ENCODE assay signal across 1 cellular context in the genomic region with DNA sequence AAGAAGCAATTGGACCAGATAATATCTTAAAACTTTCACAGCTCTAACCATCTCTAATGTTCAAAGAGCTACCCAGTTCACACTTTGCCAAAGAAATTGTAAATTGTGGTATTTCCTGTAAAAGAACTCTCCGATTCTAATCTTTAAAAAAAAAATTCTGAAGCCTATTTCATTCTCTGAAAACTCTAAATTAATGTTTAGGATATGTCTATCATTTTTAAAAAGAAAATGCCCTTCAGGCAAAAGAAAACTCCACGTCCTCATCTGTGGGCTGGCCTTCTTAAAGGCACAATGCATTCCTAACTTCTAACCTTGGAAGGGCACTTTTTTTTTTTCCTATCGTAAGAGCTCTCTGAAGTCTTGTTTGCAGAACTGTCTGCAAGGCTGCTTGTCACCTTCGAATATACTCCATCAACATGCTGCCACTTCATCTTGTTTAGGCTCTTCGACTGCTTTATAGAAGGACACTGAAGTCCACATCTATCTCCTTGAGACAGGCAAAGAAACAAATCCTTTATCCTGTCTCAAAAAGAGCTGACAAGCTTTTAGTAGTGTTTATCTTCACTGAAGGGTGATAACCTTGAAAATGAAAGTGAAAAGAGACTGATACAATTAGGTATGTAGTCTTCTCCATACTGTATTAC.
TF ChIP-seq lines count a peak whose summit lies in the region.

No MANE protein-coding gene starts in this region.

TF ChIP-seq in K562, 482 proteins besides CTCF, POLR2A, EP300 and RAD21 (continued from another document and continues in another):
- TF ChIP-seq, protein P1, sequence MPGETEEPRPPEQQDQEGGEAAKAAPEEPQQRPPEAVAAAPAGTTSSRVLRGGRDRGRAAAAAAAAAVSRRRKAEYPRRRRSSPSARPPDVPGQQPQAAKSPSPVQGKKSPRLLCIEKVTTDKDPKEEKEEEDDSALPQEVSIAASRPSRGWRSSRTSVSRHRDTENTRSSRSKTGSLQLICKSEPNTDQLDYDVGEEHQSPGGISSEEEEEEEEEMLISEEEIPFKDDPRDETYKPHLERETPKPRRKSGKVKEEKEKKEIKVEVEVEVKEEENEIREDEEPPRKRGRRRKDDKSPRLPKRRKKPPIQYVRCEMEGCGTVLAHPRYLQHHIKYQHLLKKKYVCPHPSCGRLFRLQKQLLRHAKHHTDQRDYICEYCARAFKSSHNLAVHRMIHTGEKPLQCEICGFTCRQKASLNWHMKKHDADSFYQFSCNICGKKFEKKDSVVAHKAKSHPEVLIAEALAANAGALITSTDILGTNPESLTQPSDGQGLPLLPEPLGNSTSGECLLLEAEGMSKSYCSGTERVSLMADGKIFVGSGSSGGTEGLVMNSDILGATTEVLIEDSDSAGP (CRISPR knock-in tag; IDR thresholded peaks at IDR 0.05) = peak; percentile 81
- TF ChIP-seq ZNF224 (CRISPR knock-in tag; IDR thresholded peaks at IDR 0.05) = no peak
- TF ChIP-seq SOX6 (IDR thresholded peaks at IDR 0.05) = 0 out of 2 replicates have a peak, but pooled peaks have one; percentile 17
- TF ChIP-seq ZNF436 (CRISPR knock-in tag; IDR thresholded peaks at IDR 0.05) = no peak
- peak; percentile 53; the same call in 1 of the 2 replicates for TF ChIP-seq ESRRA (IDR thresholded peaks at IDR 0.05; ENCODE audit: borderline replicate concordance, low read depth)
- TF ChIP-seq, protein P2, sequence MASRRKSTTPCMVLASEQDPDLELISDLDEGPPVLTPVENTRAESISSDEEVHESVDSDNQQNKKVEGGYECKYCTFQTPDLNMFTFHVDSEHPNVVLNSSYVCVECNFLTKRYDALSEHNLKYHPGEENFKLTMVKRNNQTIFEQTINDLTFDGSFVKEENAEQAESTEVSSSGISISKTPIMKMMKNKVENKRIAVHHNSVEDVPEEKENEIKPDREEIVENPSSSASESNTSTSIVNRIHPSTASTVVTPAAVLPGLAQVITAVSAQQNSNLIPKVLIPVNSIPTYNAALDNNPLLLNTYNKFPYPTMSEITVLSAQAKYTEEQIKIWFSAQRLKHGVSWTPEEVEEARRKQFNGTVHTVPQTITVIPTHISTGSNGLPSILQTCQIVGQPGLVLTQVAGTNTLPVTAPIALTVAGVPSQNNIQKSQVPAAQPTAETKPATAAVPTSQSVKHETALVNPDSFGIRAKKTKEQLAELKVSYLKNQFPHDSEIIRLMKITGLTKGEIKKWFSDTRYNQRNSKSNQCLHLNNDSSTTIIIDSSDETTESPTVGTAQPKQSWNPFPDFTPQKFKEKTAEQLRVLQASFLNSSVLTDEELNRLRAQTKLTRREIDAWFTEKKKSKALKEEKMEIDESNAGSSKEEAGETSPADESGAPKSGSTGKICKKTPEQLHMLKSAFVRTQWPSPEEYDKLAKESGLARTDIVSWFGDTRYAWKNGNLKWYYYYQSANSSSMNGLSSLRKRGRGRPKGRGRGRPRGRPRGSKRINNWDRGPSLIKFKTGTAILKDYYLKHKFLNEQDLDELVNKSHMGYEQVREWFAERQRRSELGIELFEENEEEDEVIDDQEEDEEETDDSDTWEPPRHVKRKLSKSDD (conservative IDR thresholded peaks at IDR 0.05; ENCODE audit: low read length) = no peak
- no peak for TF ChIP-seq RBM15 (IDR thresholded peaks at IDR 0.05; ENCODE audit: insufficient read depth, low read length)
- TF ChIP-seq NFIX (CRISPR knock-in tag; IDR thresholded peaks at IDR 0.05; ENCODE audit: low read depth) = no peak
- TF ChIP-seq PTTG1 (tag; IDR thresholded peaks at IDR 0.05; ENCODE audit: low read depth) = no peak
- TF ChIP-seq KLF6 (CRISPR knock-in tag; IDR thresholded peaks at IDR 0.05; ENCODE audit: borderline replicate concordance) = no peak
- TF ChIP-seq, protein P3, sequence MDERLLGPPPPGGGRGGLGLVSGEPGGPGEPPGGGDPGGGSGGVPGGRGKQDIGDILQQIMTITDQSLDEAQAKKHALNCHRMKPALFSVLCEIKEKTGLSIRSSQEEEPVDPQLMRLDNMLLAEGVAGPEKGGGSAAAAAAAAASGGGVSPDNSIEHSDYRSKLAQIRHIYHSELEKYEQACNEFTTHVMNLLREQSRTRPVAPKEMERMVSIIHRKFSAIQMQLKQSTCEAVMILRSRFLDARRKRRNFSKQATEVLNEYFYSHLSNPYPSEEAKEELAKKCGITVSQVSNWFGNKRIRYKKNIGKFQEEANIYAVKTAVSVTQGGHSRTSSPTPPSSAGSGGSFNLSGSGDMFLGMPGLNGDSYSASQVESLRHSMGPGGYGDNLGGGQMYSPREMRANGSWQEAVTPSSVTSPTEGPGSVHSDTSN (CRISPR knock-in tag; IDR thresholded peaks at IDR 0.05; ENCODE audit: low read depth) = no peak
- TF ChIP-seq, protein P3 (tag; conservative IDR thresholded peaks at IDR 0.05; ENCODE audit: low read depth) = peak; percentile 79
- peak; percentile 73 for TF ChIP-seq ARID1B (IDR thresholded peaks at IDR 0.05)
- no peak for TF ChIP-seq NFE2L1 (tag; IDR thresholded peaks at IDR 0.05; ENCODE audit: borderline replicate concordance, low read depth)
- no peak for TF ChIP-seq TBL1XR1 (IDR thresholded peaks at IDR 0.05; ENCODE audit: low read length in 2 of 2)
- TF ChIP-seq SNRNP70 (optimal IDR thresholded peaks at IDR 0.05; ENCODE audit: low read depth, low read length) = no peak
- TF ChIP-seq SAFB2 (IDR thresholded peaks at IDR 0.05; ENCODE audit: borderline replicate concordance, low read depth, low read length, severe bottlenecking) = no peak
- TF ChIP-seq ZNF780A (CRISPR knock-in tag; IDR thresholded peaks at IDR 0.05) = no peak
- peak in 1 of 2 experiments; percentile 64; a peak in 1 of 4 replicates for TF ChIP-seq RCOR1 (IDR thresholded peaks at IDR 0.05; ENCODE audit: borderline replicate concordance in 1 of 2, low read depth in 2 of 2, low read length in 2 of 2)
- TF ChIP-seq, protein P4, sequence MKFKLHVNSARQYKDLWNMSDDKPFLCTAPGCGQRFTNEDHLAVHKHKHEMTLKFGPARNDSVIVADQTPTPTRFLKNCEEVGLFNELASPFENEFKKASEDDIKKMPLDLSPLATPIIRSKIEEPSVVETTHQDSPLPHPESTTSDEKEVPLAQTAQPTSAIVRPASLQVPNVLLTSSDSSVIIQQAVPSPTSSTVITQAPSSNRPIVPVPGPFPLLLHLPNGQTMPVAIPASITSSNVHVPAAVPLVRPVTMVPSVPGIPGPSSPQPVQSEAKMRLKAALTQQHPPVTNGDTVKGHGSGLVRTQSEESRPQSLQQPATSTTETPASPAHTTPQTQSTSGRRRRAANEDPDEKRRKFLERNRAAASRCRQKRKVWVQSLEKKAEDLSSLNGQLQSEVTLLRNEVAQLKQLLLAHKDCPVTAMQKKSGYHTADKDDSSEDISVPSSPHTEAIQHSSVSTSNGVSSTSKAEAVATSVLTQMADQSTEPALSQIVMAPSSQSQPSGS (CRISPR knock-in tag; IDR thresholded peaks at IDR 0.05) = no peak
- TF ChIP-seq ZBTB7A (IDR thresholded peaks at IDR 0.05; ENCODE audit: borderline replicate concordance, control insufficient read depth, low read depth, low read length) = no peak
- TF ChIP-seq CBFB (CRISPR knock-in tag; IDR thresholded peaks at IDR 0.05) = no peak
- TF ChIP-seq, protein P5, sequence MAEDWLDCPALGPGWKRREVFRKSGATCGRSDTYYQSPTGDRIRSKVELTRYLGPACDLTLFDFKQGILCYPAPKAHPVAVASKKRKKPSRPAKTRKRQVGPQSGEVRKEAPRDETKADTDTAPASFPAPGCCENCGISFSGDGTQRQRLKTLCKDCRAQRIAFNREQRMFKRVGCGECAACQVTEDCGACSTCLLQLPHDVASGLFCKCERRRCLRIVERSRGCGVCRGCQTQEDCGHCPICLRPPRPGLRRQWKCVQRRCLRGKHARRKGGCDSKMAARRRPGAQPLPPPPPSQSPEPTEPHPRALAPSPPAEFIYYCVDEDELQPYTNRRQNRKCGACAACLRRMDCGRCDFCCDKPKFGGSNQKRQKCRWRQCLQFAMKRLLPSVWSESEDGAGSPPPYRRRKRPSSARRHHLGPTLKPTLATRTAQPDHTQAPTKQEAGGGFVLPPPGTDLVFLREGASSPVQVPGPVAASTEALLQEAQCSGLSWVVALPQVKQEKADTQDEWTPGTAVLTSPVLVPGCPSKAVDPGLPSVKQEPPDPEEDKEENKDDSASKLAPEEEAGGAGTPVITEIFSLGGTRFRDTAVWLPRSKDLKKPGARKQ (CRISPR knock-in tag; IDR thresholded peaks at IDR 0.05) = no peak
- no peak for TF ChIP-seq NONO (IDR thresholded peaks at IDR 0.05; ENCODE audit: low read depth in 2 of 2, low read length in 1 of 2)
- TF ChIP-seq DPF2 (IDR thresholded peaks at IDR 0.05) = peak; percentile 37
- peak; percentile 55; the same call in 1 of the 2 replicates for TF ChIP-seq TAL1 (IDR thresholded peaks at IDR 0.05)
- peak; percentile 78 for TF ChIP-seq ZNF384 (IDR thresholded peaks at IDR 0.05; ENCODE audit: low read depth, low read length)
- peak; percentile 83 for TF ChIP-seq MEIS2 (IDR thresholded peaks at IDR 0.05; ENCODE audit: partially characterized antibody)
- TF ChIP-seq CBFA2T3 (IDR thresholded peaks at IDR 0.05) = peak; percentile 76
- no peak for TF ChIP-seq PHB2 (IDR thresholded peaks at IDR 0.05; ENCODE audit: low read depth)
- TF ChIP-seq ZSCAN32 (CRISPR knock-in tag; IDR thresholded peaks at IDR 0.05) = no peak
- TF ChIP-seq NFE2 (IDR thresholded peaks at IDR 0.05; ENCODE audit: low read depth) = no peak
- TF ChIP-seq, protein P6, sequence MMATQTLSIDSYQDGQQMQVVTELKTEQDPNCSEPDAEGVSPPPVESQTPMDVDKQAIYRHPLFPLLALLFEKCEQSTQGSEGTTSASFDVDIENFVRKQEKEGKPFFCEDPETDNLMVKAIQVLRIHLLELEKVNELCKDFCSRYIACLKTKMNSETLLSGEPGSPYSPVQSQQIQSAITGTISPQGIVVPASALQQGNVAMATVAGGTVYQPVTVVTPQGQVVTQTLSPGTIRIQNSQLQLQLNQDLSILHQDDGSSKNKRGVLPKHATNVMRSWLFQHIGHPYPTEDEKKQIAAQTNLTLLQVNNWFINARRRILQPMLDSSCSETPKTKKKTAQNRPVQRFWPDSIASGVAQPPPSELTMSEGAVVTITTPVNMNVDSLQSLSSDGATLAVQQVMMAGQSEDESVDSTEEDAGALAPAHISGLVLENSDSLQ (IDR thresholded peaks at IDR 0.05) = peak; percentile 62; the same call in 1 of the 2 replicates
- no peak for TF ChIP-seq CSDE1 (IDR thresholded peaks at IDR 0.05)
- no peak for TF ChIP-seq POLR3G (IDR thresholded peaks at IDR 0.05; ENCODE audit: extremely low read depth, insufficient read length, insufficient replicate concordance)
- no peak for TF ChIP-seq ZNF431 (CRISPR knock-in tag; IDR thresholded peaks at IDR 0.05)
- TF ChIP-seq L3MBTL2 (IDR thresholded peaks at IDR 0.05) = 0 out of 2 replicates have a peak, but pooled peaks have one; percentile 20
- no peak for TF ChIP-seq LEF1 (IDR thresholded peaks at IDR 0.05)
- TF ChIP-seq, protein P7, sequence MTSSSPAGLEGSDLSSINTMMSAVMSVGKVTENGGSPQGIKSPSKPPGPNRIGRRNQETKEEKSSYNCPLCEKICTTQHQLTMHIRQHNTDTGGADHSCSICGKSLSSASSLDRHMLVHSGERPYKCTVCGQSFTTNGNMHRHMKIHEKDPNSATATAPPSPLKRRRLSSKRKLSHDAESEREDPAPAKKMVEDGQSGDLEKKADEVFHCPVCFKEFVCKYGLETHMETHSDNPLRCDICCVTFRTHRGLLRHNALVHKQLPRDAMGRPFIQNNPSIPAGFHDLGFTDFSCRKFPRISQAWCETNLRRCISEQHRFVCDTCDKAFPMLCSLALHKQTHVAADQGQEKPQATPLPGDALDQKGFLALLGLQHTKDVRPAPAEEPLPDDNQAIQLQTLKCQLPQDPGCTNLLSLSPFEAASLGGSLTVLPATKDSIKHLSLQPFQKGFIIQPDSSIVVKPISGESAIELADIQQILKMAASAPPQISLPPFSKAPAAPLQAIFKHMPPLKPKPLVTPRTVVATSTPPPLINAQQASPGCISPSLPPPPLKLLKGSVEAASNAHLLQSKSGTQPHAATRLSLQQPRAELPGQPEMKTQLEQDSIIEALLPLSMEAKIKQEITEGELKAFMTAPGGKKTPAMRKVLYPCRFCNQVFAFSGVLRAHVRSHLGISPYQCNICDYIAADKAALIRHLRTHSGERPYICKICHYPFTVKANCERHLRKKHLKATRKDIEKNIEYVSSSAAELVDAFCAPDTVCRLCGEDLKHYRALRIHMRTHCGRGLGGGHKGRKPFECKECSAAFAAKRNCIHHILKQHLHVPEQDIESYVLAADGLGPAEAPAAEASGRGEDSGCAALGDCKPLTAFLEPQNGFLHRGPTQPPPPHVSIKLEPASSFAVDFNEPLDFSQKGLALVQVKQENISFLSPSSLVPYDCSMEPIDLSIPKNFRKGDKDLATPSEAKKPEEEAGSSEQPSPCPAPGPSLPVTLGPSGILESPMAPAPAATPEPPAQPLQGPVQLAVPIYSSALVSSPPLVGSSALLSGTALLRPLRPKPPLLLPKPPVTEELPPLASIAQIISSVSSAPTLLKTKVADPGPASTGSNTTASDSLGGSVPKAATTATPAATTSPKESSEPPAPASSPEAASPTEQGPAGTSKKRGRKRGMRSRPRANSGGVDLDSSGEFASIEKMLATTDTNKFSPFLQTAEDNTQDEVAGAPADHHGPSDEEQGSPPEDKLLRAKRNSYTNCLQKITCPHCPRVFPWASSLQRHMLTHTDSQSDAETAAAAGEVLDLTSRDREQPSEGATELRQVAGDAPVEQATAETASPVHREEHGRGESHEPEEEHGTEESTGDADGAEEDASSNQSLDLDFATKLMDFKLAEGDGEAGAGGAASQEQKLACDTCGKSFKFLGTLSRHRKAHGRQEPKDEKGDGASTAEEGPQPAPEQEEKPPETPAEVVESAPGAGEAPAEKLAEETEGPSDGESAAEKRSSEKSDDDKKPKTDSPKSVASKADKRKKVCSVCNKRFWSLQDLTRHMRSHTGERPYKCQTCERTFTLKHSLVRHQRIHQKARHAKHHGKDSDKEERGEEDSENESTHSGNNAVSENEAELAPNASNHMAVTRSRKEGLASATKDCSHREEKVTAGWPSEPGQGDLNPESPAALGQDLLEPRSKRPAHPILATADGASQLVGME (CRISPR knock-in tag; IDR thresholded peaks at IDR 0.05) = no peak
- peak; percentile 44; the same call in 1 of the 2 replicates for TF ChIP-seq NCOR1 (IDR thresholded peaks at IDR 0.05)
- TF ChIP-seq, protein P8, sequence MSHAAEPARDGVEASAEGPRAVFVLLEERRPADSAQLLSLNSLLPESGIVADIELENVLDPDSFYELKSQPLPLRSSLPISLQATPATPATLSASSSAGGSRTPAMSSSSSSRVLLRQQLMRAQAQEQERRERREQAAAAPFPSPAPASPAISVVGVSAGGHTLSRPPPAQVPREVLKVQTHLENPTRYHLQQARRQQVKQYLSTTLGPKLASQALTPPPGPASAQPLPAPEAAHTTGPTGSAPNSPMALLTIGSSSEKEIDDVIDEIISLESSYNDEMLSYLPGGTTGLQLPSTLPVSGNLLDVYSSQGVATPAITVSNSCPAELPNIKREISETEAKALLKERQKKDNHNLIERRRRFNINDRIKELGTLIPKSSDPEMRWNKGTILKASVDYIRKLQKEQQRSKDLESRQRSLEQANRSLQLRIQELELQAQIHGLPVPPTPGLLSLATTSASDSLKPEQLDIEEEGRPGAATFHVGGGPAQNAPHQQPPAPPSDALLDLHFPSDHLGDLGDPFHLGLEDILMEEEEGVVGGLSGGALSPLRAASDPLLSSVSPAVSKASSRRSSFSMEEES (CRISPR knock-in tag; IDR thresholded peaks at IDR 0.05) = no peak
- TF ChIP-seq CC2D1A (IDR thresholded peaks at IDR 0.05) = no peak
- TF ChIP-seq KAT7 (CRISPR knock-in tag; IDR thresholded peaks at IDR 0.05; ENCODE audit: borderline replicate concordance) = no peak
- TF ChIP-seq C11orf30 (IDR thresholded peaks at IDR 0.05; ENCODE audit: low read depth) = peak; percentile 40
